In the genomic region with DNA sequence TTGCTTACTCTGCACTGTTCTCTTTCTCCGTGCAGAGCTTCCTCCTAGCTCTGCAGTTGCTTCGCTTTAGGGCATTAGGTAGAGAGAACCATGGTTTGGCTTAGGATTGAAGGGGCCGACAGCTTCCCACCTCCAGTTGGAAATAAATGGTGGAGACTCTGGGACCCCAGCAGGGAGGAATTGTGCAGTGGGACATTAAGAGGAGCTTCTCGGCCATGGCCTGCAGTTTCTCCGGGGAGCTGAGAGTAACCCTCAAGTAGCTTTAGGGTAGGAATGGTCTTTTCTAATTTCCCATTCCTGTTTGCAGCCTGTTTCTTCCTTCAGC, we compare ENCODE assay signal across 8 cellular contexts. TPM values are rescaled to one million over a fixed set of nuclear protein-coding genes. Genes with fewer than 3 reads are reported as not detected.
DNase-seq lines count a peak whose midpoint lies in the region; ATAC-seq and TF ChIP-seq lines count a peak whose summit lies in the region.

No MANE protein-coding gene starts in this region.

- H3K4me3 Mint-ChIP-seq in central memory CD8-positive, alpha-beta T cell: no peak overlapping the region

- DNase-seq in left ventricle myocardium inferior (no peak), left cardiac atrium (no peak), KBM-7 (no peak), NCI-H69 (lab: John Stamatoyannopoulos, UW) (no peak)
- DNase-seq in central memory CD8-positive, alpha-beta T cell (ENCODE audit: low spot score in 2 of 2): no peak

- peak overlapping the region; percentile 93 for H3K4me3 ChIP-seq in left ventricle myocardium inferior
- H3K4me3 ChIP-seq in mucosa of stomach (ENCODE audit: low read length): peak overlapping the region; percentile 87

- H3K9ac ChIP-seq in mucosa of stomach (ENCODE audit: low read length): peak overlapping the region; percentile 88

- no peaks in the 10 kb centered on the region for H3K27me3 ChIP-seq in left ventricle myocardium inferior (ENCODE audit: low read depth)
- H3K27me3 ChIP-seq in mucosa of stomach (ENCODE audit: control insufficient read depth, insufficient read depth, low read length): no peaks in the 10 kb centered on the region

- H3K36me3 Mint-ChIP-seq in central memory CD8-positive, alpha-beta T cell (ENCODE audit: insufficient read depth): peaks cover 9% of the 10 kb centered on the region

- H3K27me3 Mint-ChIP-seq in central memory CD8-positive, alpha-beta T cell: no peaks in the 10 kb centered on the region

- ATAC-seq in left cardiac atrium (no peak), GM19035 (IDR thresholded peaks at IDR 0.05; ENCODE audit: unreplicated experiment) (no peak), HG03439 (IDR thresholded peaks at IDR 0.05; ENCODE audit: unreplicated experiment) (no peak)
- no peak for ATAC-seq in central memory CD8-positive, alpha-beta T cell (replicated peaks; ENCODE audit: extremely low read depth, poor library complexity, severe bottlenecking)

- in situ Hi-C loops in KBM-7 (cut with MboI; ENCODE audit: low pct_unique_long_range_greater_than_20kb, low sequenced_read_pairs): no loop called here

- TF ChIP-seq CTCF in left ventricle myocardium inferior (IDR thresholded peaks at IDR 0.05; ENCODE audit: borderline replicate concordance): no peak

- H3K4me1 ChIP-seq in left ventricle myocardium inferior (peaks cover 63% of the 10 kb centered on the region), mucosa of stomach (ENCODE audit: control insufficient read depth, insufficient read depth, low read length) (peaks cover 18% of the 10 kb centered on the region)

- H3K9me3 ChIP-seq in left ventricle myocardium inferior (replicated peaks) (no peaks in the 10 kb centered on the region), mucosa of stomach (ENCODE audit: control insufficient read depth, low read length) (no peaks in the 10 kb centered on the region)

- no peaks in the 10 kb centered on the region for H3K9me3 Mint-ChIP-seq in central memory CD8-positive, alpha-beta T cell

- H3K4me1 Mint-ChIP-seq in central memory CD8-positive, alpha-beta T cell: peaks cover 23% of the 10 kb centered on the region

- H3K27ac Mint-ChIP-seq in central memory CD8-positive, alpha-beta T cell (ENCODE audit: low read depth): peak overlapping the region; percentile 92

- H3K27ac ChIP-seq in left ventricle myocardium inferior (replicated peaks): peak overlapping the region; percentile 96

- intact Hi-C loops in left ventricle myocardium inferior (cut with micrococcal nuclease) (loop anchor here (10.0 kb wide), 1 partner anchor 80 kb away; no protein-coding TSS in a partner anchor), left cardiac atrium (cut with DNase I) (loop anchor here in 1 of 2 donors (10.0 kb wide), 1 partner anchor 80 kb away; no protein-coding TSS in a partner anchor)

- H3K36me3 ChIP-seq in left ventricle myocardium inferior: peaks cover 13% of the 10 kb centered on the region
- no peaks in the 10 kb centered on the region for H3K36me3 ChIP-seq in mucosa of stomach (ENCODE audit: control insufficient read depth, insufficient read depth, low read length)

RNA-seq across cellular contexts. Expression of gene SUFU, which starts 1.2 kb away (rescaled TPM):
- 7.9 TPM for total RNA-seq in left ventricle myocardium inferior
- 1 to 10 TPM; 6.6 to 9.2 TPM for total RNA-seq in left cardiac atrium

RNA-seq across cellular contexts. Expression of gene ACTR1A, which starts 2.4 kb away (rescaled TPM):
- 103 TPM for total RNA-seq in left ventricle myocardium inferior
- total RNA-seq in left cardiac atrium: 100 to 1,000 TPM in 1 of 2 donors, 10 to 100 TPM in 1; 89.2 to 101 TPM

RNA-seq across cellular contexts. Expression of gene C10orf95, which starts 53.6 kb away (rescaled TPM):
- total RNA-seq in left ventricle myocardium inferior: not detected
- total RNA-seq in left cardiac atrium: not detected
